In the genomic region with DNA sequence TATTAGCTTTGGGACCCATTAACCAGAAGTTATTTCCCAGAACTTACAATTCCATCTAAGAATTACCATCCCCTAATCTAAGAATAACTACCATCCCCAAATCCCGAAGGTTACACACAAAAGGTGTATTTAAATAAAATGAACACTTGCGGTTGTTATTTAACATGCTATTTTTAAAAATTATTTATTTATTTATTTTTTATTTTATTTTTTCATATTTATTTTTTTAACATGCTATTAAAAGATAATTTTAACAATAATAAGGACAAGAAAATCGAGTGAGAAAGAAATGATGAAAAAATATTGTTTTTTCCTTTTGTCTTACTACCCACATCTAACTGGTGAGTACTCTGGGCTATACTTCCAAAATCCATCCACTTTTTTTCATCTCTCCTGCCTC, we compare ENCODE assay signal across 23 cellular contexts. TPM values are rescaled to one million over a fixed set of nuclear protein-coding genes. Genes with fewer than 3 reads are reported as not detected.
A peak's percentile ranks its signal among the peaks of the same experiment; 100 is the strongest.
DNase-seq lines count a peak whose midpoint lies in the region; ATAC-seq, FAIRE-seq and TF ChIP-seq lines count a peak whose summit lies in the region.
"Had no signal": no experiment of that assay in that cellular context is flagged by ENCODE, and none has a peak within 500 bp of the region (broad histone marks: within the 10 kb centered on the region; RNA-seq: fewer than 3 reads in every experiment).

No MANE protein-coding gene starts in this region.

- peak; percentile 96 for FAIRE-seq in frontal cortex (lab: Jason Lieb, UNC)

- H3K4me3 Mint-ChIP-seq in activated naive CD8-positive, alpha-beta T cell = no peak overlapping the region
- H3K4me3 Mint-ChIP-seq in activated naive CD8-positive, alpha-beta T cell treated with anti-CD3 and anti-CD28 coated beads, Interleukin-2, amount 50 U/mL, for 24 hours = no peak overlapping the region
- H3K4me3 Mint-ChIP-seq in WTC11 = no peak overlapping the region
- no peak overlapping the region for H3K4me3 Mint-ChIP-seq in mesothelial cell of epicardium
- H3K4me3 Mint-ChIP-seq: activated CD4-positive, alpha-beta memory T cell treated with anti-CD3 and anti-CD28 coated beads for 36 hours; dendritic cell treated with granulocyte-macrophage colony-stimulating factor and Interleukin-4, amounts not matched to agents 40 ng/mL and 50 ng/mL, for 4 days had no signal

- H3K4me1 ChIP-seq in gastroesophageal sphincter = peaks cover 13 to 87% (median 16%) of the 10 kb centered on the region in 3 donors
- H3K4me1 ChIP-seq: prostate gland had no signal

- ATAC-seq in activated naive CD8-positive, alpha-beta T cell treated with anti-CD3 and anti-CD28 coated beads, Interleukin-2, amount 50 U/mL, for 24 hours = no peak
- ATAC-seq in WTC11 (no peak), left ventricle myocardium superior (no peak), HG02588 (IDR thresholded peaks at IDR 0.05; ENCODE audit: unreplicated experiment) (no peak), gastroesophageal sphincter (no peak)
- ATAC-seq: stimulated activated naive CD8-positive, alpha-beta T cell treated with anti-CD3 and anti-CD28 coated beads, Interleukin-15, Interleukin-2, amounts not matched to agents 100 U/mL and 50 U/mL, for 24 hours had no signal

- TF ChIP-seq EP300 in gastroesophageal sphincter (IDR thresholded peaks at IDR 0.05) = no peak

- no peak overlapping the region for H3K4me3 ChIP-seq in gastroesophageal sphincter
- H3K4me3 ChIP-seq: left lung, MG63, prostate gland, SJSA1, testis had no signal

- H3K27me3 Mint-ChIP-seq in activated naive CD8-positive, alpha-beta T cell = no peaks in the 10 kb centered on the region
- H3K27me3 Mint-ChIP-seq in activated naive CD8-positive, alpha-beta T cell treated with anti-CD3 and anti-CD28 coated beads, Interleukin-2, amount 50 U/mL, for 24 hours = no peaks in the 10 kb centered on the region
- no peaks in the 10 kb centered on the region for H3K27me3 Mint-ChIP-seq in WTC11 (ENCODE audit: low read depth)
- no peaks in the 10 kb centered on the region for H3K27me3 Mint-ChIP-seq in mesothelial cell of epicardium (ENCODE audit: low read depth)
- H3K27me3 Mint-ChIP-seq: activated CD4-positive, alpha-beta memory T cell treated with anti-CD3 and anti-CD28 coated beads for 36 hours; dendritic cell treated with granulocyte-macrophage colony-stimulating factor and Interleukin-4, amounts not matched to agents 40 ng/mL and 50 ng/mL, for 4 days; naive thymus-derived CD8-positive, alpha-beta T cell had no signal

- peaks cover 8% of the 10 kb centered on the region for H3K36me3 Mint-ChIP-seq in activated naive CD8-positive, alpha-beta T cell
- peaks cover 2% of the 10 kb centered on the region for H3K36me3 Mint-ChIP-seq in activated naive CD8-positive, alpha-beta T cell treated with anti-CD3 and anti-CD28 coated beads, Interleukin-2, amount 50 U/mL, for 24 hours (ENCODE audit: low read depth)
- H3K36me3 Mint-ChIP-seq in WTC11 = no peaks in the 10 kb centered on the region
- H3K36me3 Mint-ChIP-seq in mesothelial cell of epicardium = no peaks in the 10 kb centered on the region

- CTCF ChIA-PET in WTC11 (lab: Charles Lee) = interaction anchor here (0.8 to 2.0 kb wide), 8 partner anchors 8 to 411 kb away, joined by 3 to 14 read pairs (median 4); no protein-coding TSS in a partner anchor

- no peak for TF ChIP-seq CTCF in WTC11 (IDR thresholded peaks at IDR 0.05)
- TF ChIP-seq CTCF in mesothelial cell of epicardium (IDR thresholded peaks at IDR 0.05; ENCODE audit: unreplicated experiment) = no peak
- TF ChIP-seq CTCF in gastroesophageal sphincter (IDR thresholded peaks at IDR 0.05) = no peak

- no peaks in the 10 kb centered on the region for H3K9me3 Mint-ChIP-seq in activated naive CD8-positive, alpha-beta T cell (ENCODE audit: low read depth)
- no peaks in the 10 kb centered on the region for H3K9me3 Mint-ChIP-seq in activated naive CD8-positive, alpha-beta T cell treated with anti-CD3 and anti-CD28 coated beads, Interleukin-2, amount 50 U/mL, for 24 hours
- no peaks in the 10 kb centered on the region for H3K9me3 Mint-ChIP-seq in WTC11
- no peaks in the 10 kb centered on the region for H3K9me3 Mint-ChIP-seq in mesothelial cell of epicardium
- H3K9me3 Mint-ChIP-seq: activated CD4-positive, alpha-beta memory T cell treated with anti-CD3 and anti-CD28 coated beads for 36 hours; dendritic cell treated with granulocyte-macrophage colony-stimulating factor and Interleukin-4, amounts not matched to agents 40 ng/mL and 50 ng/mL, for 4 days; naive thymus-derived CD8-positive, alpha-beta T cell had no signal

- H3K27me3 ChIP-seq in gastroesophageal sphincter = no peaks in the 10 kb centered on the region
- H3K27me3 ChIP-seq: left lung, MG63, SJSA1, testis had no signal

- H3K9me3 ChIP-seq in gastroesophageal sphincter = no peaks in the 10 kb centered on the region
- H3K9me3 ChIP-seq: left lung, MG63, prostate gland, SJSA1, testis had no signal

- intact Hi-C loops in left ventricle myocardium superior (cut with micrococcal nuclease) = no loop called here

- H3K36me3 ChIP-seq in gastroesophageal sphincter = no peaks in the 10 kb centered on the region
- H3K36me3 ChIP-seq: left lung, MG63, prostate gland, SJSA1 had no signal

- no peak for TF ChIP-seq POLR2A in gastroesophageal sphincter (IDR thresholded peaks at IDR 0.05)

- no peak for DNase-seq in activated naive CD8-positive, alpha-beta T cell treated with anti-CD3 and anti-CD28 coated beads, Interleukin-2, amount 50 U/mL, for 24 hours
- DNase-seq in WTC11 (ENCODE audit: low spot score) = no peak
- no peak for DNase-seq in frontal cortex (ENCODE audit: low spot score in 2 of 2)
- DNase-seq in left ventricle myocardium superior = no peak
- DNase-seq in mesothelial cell of epicardium (ENCODE audit: low spot score in 2 of 2, unreplicated experiment in 2 of 2) = no peak
- DNase-seq: activated CD4-positive, alpha-beta memory T cell treated with anti-CD3 and anti-CD28 coated beads for 36 hours; activated CD4-positive, CD25-positive, alpha-beta regulatory T cell treated with anti-CD3 and anti-CD28 coated beads, Interleukin-2, amount 50 U/mL, for 72 hours; activated naive CD4-positive, alpha-beta T cell; DND-41; left lung; MG63; NCI-H1417 treated with DMSO at 0.1 percent for 48 hours; nucleus accumbens; RPMI8226; stimulated activated naive CD8-positive, alpha-beta T cell treated with anti-CD3 and anti-CD28 coated beads, Interleukin-15, Interleukin-2, amounts not matched to agents 100 U/mL and 50 U/mL, for 24 hours; testis had no signal

- peak overlapping the region; percentile 47 for H3K27ac Mint-ChIP-seq in activated naive CD8-positive, alpha-beta T cell
- no peak overlapping the region for H3K27ac Mint-ChIP-seq in activated naive CD8-positive, alpha-beta T cell treated with anti-CD3 and anti-CD28 coated beads, Interleukin-2, amount 50 U/mL, for 24 hours
- H3K27ac Mint-ChIP-seq in WTC11 (no peak overlapping the region), mesothelial cell of epicardium (no peak overlapping the region)
- H3K27ac Mint-ChIP-seq: dendritic cell treated with granulocyte-macrophage colony-stimulating factor and Interleukin-4, amounts not matched to agents 40 ng/mL and 50 ng/mL, for 4 days had no signal

- H3K27ac ChIP-seq in gastroesophageal sphincter = no peak overlapping the region
- H3K27ac ChIP-seq: prostate gland, SJSA1, testis had no signal

- H3K4me1 Mint-ChIP-seq in activated naive CD8-positive, alpha-beta T cell (ENCODE audit: low read depth) = peaks cover 84% of the 10 kb centered on the region
- H3K4me1 Mint-ChIP-seq in activated naive CD8-positive, alpha-beta T cell treated with anti-CD3 and anti-CD28 coated beads, Interleukin-2, amount 50 U/mL, for 24 hours = peaks cover 67% of the 10 kb centered on the region
- H3K4me1 Mint-ChIP-seq in WTC11 (peaks cover 20% of the 10 kb centered on the region), mesothelial cell of epicardium (peaks cover 21% of the 10 kb centered on the region)

- POLR2A ChIA-PET in WTC11 (lab: Charles Lee) = no interaction called here

- WGBS in gastroesophageal sphincter (ENCODE audit: low coverage in 1 of 2), 2 donors = 91% methylated on average over 2 to 3 of the region's 3 CpGs

TF ChIP-seq in WTC11, 78 proteins besides CTCF, POLR2A, EP300 and RAD21:
- TF ChIP-seq HMGA2 (CRISPR knock-in tag; IDR thresholded peaks at IDR 0.05) (peak; percentile 95), ELF4 (CRISPR knock-in tag; IDR thresholded peaks at IDR 0.05; ENCODE audit: low read depth) (no peak)
TF ChIP-seq in WTC11: peak in this region for 1.

RNA-seq across cellular contexts. Expression of a gene that starts 6.3 kb away (rescaled TPM):
- total RNA-seq in WTC11 (2021) (7.8 to 9.6 TPM (median 8.4 TPM) in 3 replicates), frontal cortex (24.5 TPM), left ventricle myocardium superior (4.4 TPM), mesothelial cell of epicardium (10.5 to 12.7 TPM (median 10.6 TPM) in 3 replicates), gastroesophageal sphincter (10 to 100 TPM; 10.4 to 19.9 (median 16.6) TPM)
